2 cellular contexts compared by ENCODE assay signal in genomic region chr1:47024138-47024856, GRCh38.
TF ChIP-seq lines count a peak whose summit lies in the region.

No MANE protein-coding gene starts in this region.

TF ChIP-seq in endothelial cell of umbilical vein, 7 proteins besides CTCF, POLR2A, EP300 and RAD21 (continued from another document):
- TF ChIP-seq GATA2 (IDR thresholded peaks at IDR 0.05; ENCODE audit: insufficient read depth, insufficient read length, low read depth, low read length) (no peak), JUN (IDR thresholded peaks at IDR 0.05; ENCODE audit: borderline replicate concordance, insufficient read depth, insufficient read length, low read depth) (no peak)

TF ChIP-seq in neural cell, 6 proteins besides CTCF, POLR2A, EP300 and RAD21 (continued from another document):
- no peak for TF ChIP-seq REST (IDR thresholded peaks at IDR 0.05; ENCODE audit: borderline replicate concordance)
- no peak for TF ChIP-seq TAF1 (IDR thresholded peaks at IDR 0.05; ENCODE audit: low read depth)
